13 cellular contexts compared by ENCODE assay signal in the genomic region with DNA sequence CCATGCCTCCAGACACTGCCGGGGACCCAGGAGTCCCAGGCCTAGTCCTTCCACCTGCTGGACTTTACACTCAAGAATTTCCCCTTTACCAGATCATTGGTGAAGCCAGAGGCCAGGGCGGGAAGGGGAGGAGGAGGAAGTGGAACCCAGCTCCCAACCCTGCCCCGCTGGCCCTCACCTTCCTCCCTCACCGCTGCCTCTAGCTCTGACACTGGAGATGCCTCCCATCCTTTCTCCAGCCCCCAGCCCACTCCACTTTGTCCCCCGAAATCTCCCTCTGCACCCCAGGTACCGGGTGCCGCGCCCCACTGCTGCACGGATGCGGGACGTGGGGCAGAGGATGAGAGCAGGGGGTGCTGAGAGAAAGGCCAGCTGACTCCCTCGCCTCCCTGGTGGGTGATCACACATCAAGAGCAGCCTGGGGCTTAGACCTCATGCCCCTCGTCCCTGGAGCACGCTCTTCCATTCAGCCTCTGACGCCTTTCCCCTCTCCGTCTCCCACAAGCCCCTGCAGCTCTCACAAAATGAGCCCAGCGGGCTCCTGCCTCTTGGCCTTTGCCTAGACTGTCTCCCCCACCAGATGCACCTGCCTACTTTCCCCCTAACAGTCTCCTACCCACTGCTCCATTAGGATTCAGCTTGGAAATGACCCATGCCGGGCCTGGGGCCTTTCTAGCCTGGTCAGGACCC. TPM values are rescaled to one million over a fixed set of nuclear protein-coding genes. Genes with fewer than 3 reads are reported as not detected.
DNase-seq lines count a peak whose midpoint lies in the region; ATAC-seq, FAIRE-seq and TF ChIP-seq lines count a peak whose summit lies in the region.
"Had no signal": no experiment of that assay in that cellular context is flagged by ENCODE, and none has a peak within 500 bp of the region (broad histone marks: within the 10 kb centered on the region; RNA-seq: fewer than 3 reads in every experiment).

Gene PTPRH, minus strand, starts transcription at position 72 of the 690 bp plus-strand sequence. Its CDS starts 68 bp downstream, at position 4.

- 60 to 64% (median 60%) methylated on average over 17 to 18 of the region's 18 CpGs for WGBS in spleen, 5 donors

- H3K27me3 ChIP-seq in Panc1 (ENCODE audit: control insufficient read depth, insufficient read depth, low read length): no peaks in the 10 kb centered on the region
- peaks cover 0 to 59% (median 0%) of the 10 kb centered on the region in 7 donors for H3K27me3 ChIP-seq in spleen (replicated peaks in 1 of 7)
- H3K27me3 ChIP-seq: ascending aorta had no signal

- TF ChIP-seq POLR2A in spleen (IDR thresholded peaks at IDR 0.05): no peak

- peaks cover under 1% of the 10 kb centered on the region for H3K36me3 ChIP-seq in Panc1 (ENCODE audit: control insufficient read depth, insufficient read depth, low read length)
- H3K36me3 ChIP-seq in spleen: peaks cover 0 to 7% (median 0%) of the 10 kb centered on the region in 6 donors
- H3K36me3 ChIP-seq: ascending aorta, esophagus muscularis mucosa had no signal

- no peak for TF ChIP-seq CTCF in Panc1 (IDR thresholded peaks at IDR 0.05)
- TF ChIP-seq CTCF in spleen (IDR thresholded peaks at IDR 0.05 in 8 of 11, conservative IDR thresholded peaks at IDR 0.05 in 3 of 11): no peak

- BruUV-seq in Panc1 (replicated peaks; lab: Mats Ljungman, UMichigan): no TSS peak

- CTCF ChIA-PET in Panc1 (lab: Charles Lee): interaction anchor here (0.6 kb wide), 1 partner anchor 75 kb away, joined by 3 read pairs; no protein-coding TSS in a partner anchor

- peaks cover 8% of the 10 kb centered on the region; the same call in 1 of the 2 replicates for H3K9me3 ChIP-seq in Panc1 (ENCODE audit: control insufficient read depth, insufficient read depth, low read depth, low read length)
- H3K9me3 ChIP-seq in spleen: peaks cover 0 to 24% (median 15%) of the 10 kb centered on the region in 8 donors

- H3K4me3 ChIP-seq in Panc1 (ENCODE audit: low read depth in 2 of 2, low read length in 2 of 2): peak within 1 kb of the TSS in 1 of 2 experiments; percentile 5; a peak in 1 of 4 replicates
- peak within 1 kb of the TSS in 7 of 8 donors; percentile 6 to 56 (median 33) for H3K4me3 ChIP-seq in spleen
- H3K4me3 ChIP-seq: ascending aorta, esophagus muscularis mucosa had no signal

- DNase-seq in SHP77 (lab: John Stamatoyannopoulos, UW): peak; percentile 49 to 51
- no peak for DNase-seq in SHP77 treated with DMSO at 0.1 percent for 48 hours (lab: John Stamatoyannopoulos, UW)
- DNase-seq in Panc1 (ENCODE audit: low read depth, low spot score): no peak
- DNase-seq in spleen: no peak
- no peak for DNase-seq in frontal cortex (ENCODE audit: low spot score in 2 of 2)
- DNase-seq in HuH-7 (ENCODE audit: low spot score): no peak
- DNase-seq: GDM1, NCI-H82 had no signal

- ATAC-seq in Panc1: peak; percentile 66
- ATAC-seq in esophagus mucosa: peak; percentile 56
- no peak for ATAC-seq in GM18907 (IDR thresholded peaks at IDR 0.05; ENCODE audit: unreplicated experiment)
- ATAC-seq: stimulated activated effector memory CD8-positive, alpha-beta T cell treated with anti-CD3 and anti-CD28 coated beads, Interleukin-12 subunit alpha, Interleukin-12 subunit beta, amount 100 ng/mL, for 72 hours had no signal

- no peak for FAIRE-seq in frontal cortex (lab: Jason Lieb, UNC)

- POLR2A ChIA-PET in Panc1 (lab: Charles Lee): interaction anchor here (0.5 to 0.7 kb wide), 7 partner anchors 11 to 577 kb away, joined by 3 to 11 read pairs (median 3); no protein-coding TSS in a partner anchor

- H3K27ac ChIP-seq in Panc1 (ENCODE audit: low read length): peak within 1 kb of the TSS; percentile 89
- H3K27ac ChIP-seq in spleen: peak within 1 kb of the TSS in 6 of 8 donors; percentile 63 to 84 (median 78)
- H3K27ac ChIP-seq: ascending aorta, esophagus muscularis mucosa had no signal

- intact Hi-C loops in Panc1 (cut with micrococcal nuclease; ENCODE audit: unreplicated experiment) (no loop called here), spleen (cut with DNase I; ENCODE audit: low total_unique reads) (no loop called here)

- in situ Hi-C loops in Panc1 (cut with HindIII; ENCODE audit: low pct_unique_long_range_greater_than_20kb, low sequenced_read_pairs): no loop called here

- peaks cover 19% of the 10 kb centered on the region for H3K4me1 ChIP-seq in Panc1 (ENCODE audit: control insufficient read depth, insufficient read depth, low read length)
- H3K4me1 ChIP-seq in spleen: peaks cover 0 to 31% (median 1%) of the 10 kb centered on the region in 6 donors

RNA-seq across cellular contexts. Expression of gene PTPRH, which starts in this region (rescaled TPM):
- 42.8 TPM for total RNA-seq in Panc1 (2021; ENCODE audit: unreplicated experiment)
- 45.2 TPM for polyA plus RNA-seq in Panc1 (2012; ENCODE audit: insufficient read length)
- 3.6 TPM for total RNA-seq in esophagus mucosa
- 10 to 100 TPM; 36.8 to 97.9 (median 53.8) TPM for total RNA-seq in spleen
- 10 to 100 TPM in 2 of 3 donors, 1 to 10 TPM in 1; 6.5 to 31.7 (median 14.9) TPM for polyA plus RNA-seq in spleen
- total RNA-seq in frontal cortex: 0.41 TPM

Comparison
In these comparisons a context has a peak if more than half of its experiments do, and no peak if none do; other contexts are left out.
1. DNase-seq: peak in SHP77 (2 of 2); none in SHP77 treated with DMSO at 0.1 percent for 48 hours (single experiment), Panc1 (single experiment), spleen (single experiment), frontal cortex (0 of 2) and HuH-7 (single experiment).